ENCODE assay signal across 24 cellular contexts in genomic region chr2:47629501-47630460, GRCh38. TPM values are rescaled to one million over a fixed set of nuclear protein-coding genes. Genes with fewer than 3 reads are reported as not detected.
DNase-seq lines count a peak whose midpoint lies in the region; ATAC-seq, FAIRE-seq and TF ChIP-seq lines count a peak whose summit lies in the region.
"Had no signal": no experiment of that assay in that cellular context is flagged by ENCODE, and none has a peak within 500 bp of the region (broad histone marks: within the 10 kb centered on the region; RNA-seq: fewer than 3 reads in every experiment).

No MANE protein-coding gene starts in this region.

- no peak overlapping the region for H4K5ac ChIP-seq in H9 (ENCODE audit: insufficient read length, low read depth, low read length)

- H3K4me3 ChIP-seq in HepG2 (replicated peaks in 1 of 3; ENCODE audit: insufficient read depth in 1 of 3, low read depth in 2 of 3, low read length in 3 of 3): no peak overlapping the region
- H3K4me3 ChIP-seq in thyroid gland (replicated peaks in 1 of 3): no peak overlapping the region
- no peak overlapping the region for H3K4me3 ChIP-seq in PC-9
- H3K4me3 ChIP-seq: MG63, SK-N-MC had no signal

- no peak overlapping the region for H2BK5ac ChIP-seq in H9 (ENCODE audit: insufficient read length, low read length)

- CTCF ChIA-PET in WTC11 (lab: Charles Lee) (interaction anchor here (1.1 kb wide), 1 partner anchor 138 kb away, joined by 4 read pairs; no protein-coding TSS in a partner anchor), HepG2 (lab: Yijun Ruan, JAX; ENCODE audit: low intra/inter-chr PET ratio, low total read pairs) (no interaction called here), PC-9 (lab: Charles Lee) (no interaction called here)

- H3K4ac ChIP-seq in H9 (ENCODE audit: low read depth, low read length): no peak overlapping the region

- TF ChIP-seq CTCF in H9 (conservative IDR thresholded peaks at IDR 0.05) (no peak), WTC11 (IDR thresholded peaks at IDR 0.05) (no peak), HepG2 (CRISPR knock-in tag; IDR thresholded peaks at IDR 0.05) (no peak), thyroid gland (IDR thresholded peaks at IDR 0.05) (no peak), PC-9 (conservative IDR thresholded peaks at IDR 0.05) (no peak), HFFc6 (IDR thresholded peaks at IDR 0.05) (no peak)

- DNase-seq in H9 (no peak), WTC11 (ENCODE audit: low spot score) (no peak), HepG2 (ENCODE audit: low spot score) (no peak), thyroid gland (peak; percentile 91 to 93), PC-9 (no peak), HFFc6 (no peak)
- DNase-seq in effector memory CD8-positive, alpha-beta T cell: no peak
- DNase-seq: ACHN; CD8-positive, alpha-beta memory T cell; DMS53; EL; GOT3; Kasumi-1; MG63; NCI-H1092; NCI-H146; NCI-H2029 treated with DMSO at 0.1 percent for 48 hours; NCI-H2171; NCI-H526; Right ventricle myocardium superior had no signal

- H3T11ph ChIP-seq in H9 (ENCODE audit: low read length): no peak overlapping the region

- no peak overlapping the region for H3K4me2 ChIP-seq in H9 (ENCODE audit: insufficient read depth, insufficient read length, low read length)
- no peak overlapping the region for H3K4me2 ChIP-seq in HepG2 (ENCODE audit: low read depth, low read length)
- no peak overlapping the region for H3K4me2 ChIP-seq in PC-9

- H3K79me2 ChIP-seq in H9 (ENCODE audit: insufficient read depth, low read length) (no peaks in the 10 kb centered on the region), HepG2 (ENCODE audit: insufficient read depth, low read length) (no peaks in the 10 kb centered on the region), PC-9 (ENCODE audit: low read depth) (no peaks in the 10 kb centered on the region)

- no peak overlapping the region for H2BK12ac ChIP-seq in H9 (ENCODE audit: insufficient read length, low read depth, low read length)

- no peak overlapping the region for H2BK15ac ChIP-seq in H9 (ENCODE audit: low read depth, low read length)

- H4K20me1 ChIP-seq in H9 (ENCODE audit: control insufficient read depth, insufficient read depth, insufficient read length) (no peaks in the 10 kb centered on the region), HepG2 (ENCODE audit: insufficient read depth, low read length) (no peaks in the 10 kb centered on the region), PC-9 (ENCODE audit: insufficient read depth) (no peaks in the 10 kb centered on the region)

- H3K27me3 Mint-ChIP-seq in H9 (ENCODE audit: low read depth) (no peaks in the 10 kb centered on the region; the same call in 1 of the 2 replicates), WTC11 (ENCODE audit: low read depth) (peaks cover 3% of the 10 kb centered on the region), HFFc6 (ENCODE audit: insufficient read depth) (peaks cover 31% of the 10 kb centered on the region)
- peaks cover 18 to 87% of the 10 kb centered on the region in 2 donors for H3K27me3 Mint-ChIP-seq in effector memory CD8-positive, alpha-beta T cell

- no CpG with 5 or more reads among the region's 7 CpGs for WGBS in H9 (ENCODE audit: extremely low coverage, insufficient read length, low lambda C conversion rate)
- WGBS in HepG2 (ENCODE audit: low lambda C conversion rate): 8% methylated on average over 4 of the region's 7 CpGs
- 52 to 56% methylated on average over 6 to 7 of the region's 7 CpGs for whole genome bisulfite sequencing in thyroid gland, 2 donors

- H3K9me3 Mint-ChIP-seq in H9 (no peaks in the 10 kb centered on the region), WTC11 (peaks cover 4% of the 10 kb centered on the region; the same call in 1 of the 2 replicates), HFFc6 (no peaks in the 10 kb centered on the region)
- H3K9me3 Mint-ChIP-seq in effector memory CD8-positive, alpha-beta T cell: no peaks in the 10 kb centered on the region
- H3K9me3 Mint-ChIP-seq: CD8-positive, alpha-beta memory T cell had no signal

- H2AK5ac ChIP-seq in H9 (ENCODE audit: insufficient read length, low read length): no peak overlapping the region

- H3F3A ChIP-seq in PC-9 (ENCODE audit: insufficient read depth, low read depth): peaks cover 19% of the 10 kb centered on the region

- H3K27ac ChIP-seq in H9 (ENCODE audit: insufficient read length, low read depth, low read length): no peak overlapping the region
- H3K27ac ChIP-seq in HepG2 (ENCODE audit: extremely low read length, insufficient read depth, low read length): no peak overlapping the region
- H3K27ac ChIP-seq in thyroid gland: no peak overlapping the region
- no peak overlapping the region for H3K27ac ChIP-seq in PC-9
- H3K27ac ChIP-seq: HL-60, SK-N-MC had no signal

- no peak overlapping the region for H3K18ac ChIP-seq in H9 (ENCODE audit: insufficient read length, low read depth, low read length)

- H3K27ac Mint-ChIP-seq in H9 (peak overlapping the region; percentile 1 to 60 (median 3); a peak in 5 of 7 replicates), WTC11 (no peak overlapping the region; the same call in 1 of the 2 replicates), HFFc6 (no peak overlapping the region)
- no peak overlapping the region for H3K27ac Mint-ChIP-seq in effector memory CD8-positive, alpha-beta T cell
- H3K27ac Mint-ChIP-seq: CD8-positive, alpha-beta memory T cell had no signal

- TF ChIP-seq RAD21 in HepG2 (CRISPR knock-in tag; IDR thresholded peaks at IDR 0.05): no peak

- in situ Hi-C loops in HepG2 (cut with HindIII; ENCODE audit: extremely low pct_ligation_motif_present, low pct_unique_long_range_greater_than_20kb): no loop called here

- no peak overlapping the region for H3K23ac ChIP-seq in H9 (ENCODE audit: insufficient read length, low read depth, low read length)

- 0 out of 2 replicates have a peak, but pooled peaks have one; percentile 36 for ATAC-seq in WTC11
- 0 out of 3 replicates have a peak, but pooled peaks have one; percentile 16 for ATAC-seq in HepG2
- no peak for ATAC-seq in effector memory CD8-positive, alpha-beta T cell (replicated peaks)

- no peaks in the 10 kb centered on the region for H3K23me2 ChIP-seq in H9 (ENCODE audit: insufficient read length, low read depth, low read length, poor library complexity, severe bottlenecking)

- FAIRE-seq in HepG2 (lab: Jason Lieb, UNC): no peak
- FAIRE-seq: GM12891, GM19239 had no signal

- BruUV-seq in HepG2 (replicated peaks; lab: Mats Ljungman, UMichigan): no TSS peak
- no TSS peak for BruUV-seq in PC-9 (replicated peaks; lab: Mats Ljungman, UMichigan)

- TF ChIP-seq EP300 in HepG2 (IDR thresholded peaks at IDR 0.05; ENCODE audit: low read depth in 2 of 2, low read length in 2 of 2) (no peak), HepG2 (CRISPR knock-in tag; IDR thresholded peaks at IDR 0.05; ENCODE audit: borderline replicate concordance) (no peak)

- H2AFZ ChIP-seq in H9 (ENCODE audit: low read length) (no peak overlapping the region), HepG2 (ENCODE audit: low read length) (no peak overlapping the region), PC-9 (no peak overlapping the region)

- H3K56ac ChIP-seq in H9 (ENCODE audit: insufficient read length, low read depth, low read length): no peak overlapping the region

- no peak overlapping the region for H4K91ac ChIP-seq in H9 (ENCODE audit: insufficient read length, low read depth, low read length)

- peaks cover 17 to 34% of the 10 kb centered on the region in 2 experiments for H3K4me1 Mint-ChIP-seq in H9
- H3K4me1 Mint-ChIP-seq in WTC11: peaks cover 11% of the 10 kb centered on the region
- H3K4me1 Mint-ChIP-seq in effector memory CD8-positive, alpha-beta T cell (ENCODE audit: low read depth in 2 of 2): no peaks in the 10 kb centered on the region
- H3K4me1 Mint-ChIP-seq in HFFc6 (ENCODE audit: low read depth): peaks cover 24% of the 10 kb centered on the region
- H3K4me1 Mint-ChIP-seq: CD8-positive, alpha-beta memory T cell had no signal

- no peaks in the 10 kb centered on the region; the same call in 1 of the 2 replicates for H3K4me1 ChIP-seq in H9 (ENCODE audit: insufficient read depth, low read length)
- H3K4me1 ChIP-seq in HepG2 (ENCODE audit: insufficient read depth, low read length): no peaks in the 10 kb centered on the region
- H3K4me1 ChIP-seq in thyroid gland: peaks cover 0 to 7% of the 10 kb centered on the region in 2 donors
- peaks cover 26% of the 10 kb centered on the region for H3K4me1 ChIP-seq in PC-9 (replicated peaks; ENCODE audit: insufficient read depth)

- H3K9ac ChIP-seq in H9 (ENCODE audit: extremely low read depth, insufficient read length, low read length) (no peak overlapping the region), HepG2 (ENCODE audit: insufficient read depth, low read depth, low read length) (no peak overlapping the region)

- POLR2A ChIA-PET in WTC11 (lab: Charles Lee) (interaction anchor here (0.6 kb wide), 1 partner anchor 127 kb away, joined by 3 read pairs; no protein-coding TSS in a partner anchor), HepG2 (lab: Yijun Ruan, JAX) (no interaction called here), PC-9 (lab: Charles Lee; ENCODE audit: unreplicated experiment) (no interaction called here)

- H2BK120ac ChIP-seq in H9 (ENCODE audit: low read depth, low read length, poor library complexity, severe bottlenecking): no peak overlapping the region

- no peak overlapping the region for H3K4me3 Mint-ChIP-seq in H9
- H3K4me3 Mint-ChIP-seq in WTC11: no peak overlapping the region
- H3K4me3 Mint-ChIP-seq in effector memory CD8-positive, alpha-beta T cell: no peak overlapping the region
- no peak overlapping the region for H3K4me3 Mint-ChIP-seq in HFFc6
- H3K4me3 Mint-ChIP-seq: CD8-positive, alpha-beta memory T cell had no signal

- H3K14ac ChIP-seq in H9 (ENCODE audit: insufficient read depth, low read length): no peak overlapping the region

- H3K27me3 ChIP-seq in H9 (ENCODE audit: insufficient read depth, low read length) (no peaks in the 10 kb centered on the region), HepG2 (ENCODE audit: control insufficient read depth in 1 of 2, insufficient read depth in 2 of 2, low read length in 2 of 2) (peaks cover 3 to 21% of the 10 kb centered on the region in 2 experiments; a peak in 3 of 5 replicates), thyroid gland (no peaks in the 10 kb centered on the region), PC-9 (ENCODE audit: insufficient read depth, low read depth) (no peaks in the 10 kb centered on the region)

- no peak overlapping the region for H2BK20ac ChIP-seq in H9 (ENCODE audit: low read depth, low read length, poor library complexity, severe bottlenecking)

- H3K79me1 ChIP-seq in H9 (ENCODE audit: insufficient read depth, low read depth, low read length, poor library complexity, severe bottlenecking): no peaks in the 10 kb centered on the region

- no peaks in the 10 kb centered on the region for H3K9me3 ChIP-seq in H9 (ENCODE audit: control insufficient read depth, low read depth, low read length)
- H3K9me3 ChIP-seq in HepG2 (ENCODE audit: low read length): no peaks in the 10 kb centered on the region
- no peaks in the 10 kb centered on the region for H3K9me3 ChIP-seq in thyroid gland
- H3K9me3 ChIP-seq in PC-9 (ENCODE audit: insufficient read depth, low read depth): no peaks in the 10 kb centered on the region
- H3K9me3 ChIP-seq: MG63 had no signal

- H4K8ac ChIP-seq in H9 (replicated peaks; ENCODE audit: insufficient read length, low read depth, low read length): no peak overlapping the region

- H3K36me3 Mint-ChIP-seq in H9 (ENCODE audit: insufficient read depth in 1 of 3, low read depth in 3 of 3): no peaks in the 10 kb centered on the region; a peak in 1 of 7 replicates
- no peaks in the 10 kb centered on the region for H3K36me3 Mint-ChIP-seq in WTC11
- H3K36me3 Mint-ChIP-seq in effector memory CD8-positive, alpha-beta T cell (ENCODE audit: insufficient read depth): no peaks in the 10 kb centered on the region
- H3K36me3 Mint-ChIP-seq in HFFc6 (ENCODE audit: low read depth): no peaks in the 10 kb centered on the region
- H3K36me3 Mint-ChIP-seq: CD8-positive, alpha-beta memory T cell had no signal

- no peaks in the 10 kb centered on the region for H3K36me3 ChIP-seq in HepG2 (replicated peaks in 1 of 2; ENCODE audit: control insufficient read depth in 1 of 2, insufficient read depth in 2 of 2, low read length in 2 of 2)
- H3K36me3 ChIP-seq in thyroid gland: no peaks in the 10 kb centered on the region
- H3K36me3 ChIP-seq in PC-9 (ENCODE audit: low read depth): no peaks in the 10 kb centered on the region
- H3K36me3 ChIP-seq: MG63 had no signal

- no peak for TF ChIP-seq POLR2A in HepG2 (IDR thresholded peaks at IDR 0.05; ENCODE audit: insufficient read depth in 1 of 2, low read depth in 2 of 2, low read length in 2 of 2)
- TF ChIP-seq POLR2A in thyroid gland (IDR thresholded peaks at IDR 0.05): no peak

- no peaks in the 10 kb centered on the region for H3K9me2 ChIP-seq in PC-9 (ENCODE audit: insufficient read depth)

- intact Hi-C loops in HepG2 (cut with micrococcal nuclease; ENCODE audit: unreplicated experiment): no loop called here
- intact Hi-C loops in thyroid gland (cut with DNase I): no loop called here
- intact Hi-C loops in PC-9 (cut with micrococcal nuclease; ENCODE audit: unreplicated experiment): no loop called here

RNA-seq across cellular contexts. Expression of gene KCNK12, which starts 59.0 kb away (rescaled TPM):
- total RNA-seq in H9 (2021) (7.8 and 8.1 TPM in 2 replicates), WTC11 (2021) (8.4 to 11.1 TPM (median 9.2 TPM) in 3 replicates), HepG2 (2016; rRNA removed; fragmentation: Illumina TruSeq; extraction: Trizol) (not detected in 2 replicates), thyroid gland (under 1 TPM in 1 of 4 donors, not detected in 3; 0.29 TPM), PC-9 (2021) (not detected in 2 replicates)
- total RNA-seq in HepG2 (2016; cell fraction: cytosol; rRNA removed; fragmentation: Illumina TruSeq; extraction: Trizol; ENCODE audit: low read depth): not detected in 2 replicates
- not detected in 2 replicates for total RNA-seq in HepG2 (2016; cell fraction: insoluble cytoplasmic fraction; rRNA removed; fragmentation: Illumina TruSeq; extraction: Trizol)
- total RNA-seq in HepG2 (2016; cell fraction: membrane; rRNA removed; fragmentation: Illumina TruSeq; extraction: Trizol): not detected in 2 replicates
- total RNA-seq in HepG2 (2016; cell fraction: nucleus; rRNA removed; fragmentation: Illumina TruSeq; extraction: Trizol): not detected in 2 replicates
- not detected in 2 replicates for polyA plus RNA-seq in HepG2 (2011; rRNA removed)
- not detected in 2 replicates for polyA plus RNA-seq in HepG2 (2011; cell fraction: cytosol; rRNA removed)
- not detected in 2 replicates for polyA plus RNA-seq in HepG2 (2011; cell fraction: nucleus; rRNA removed)
- polyA plus RNA-seq in HepG2 (2012): 0.08 and 0.21 TPM in 2 replicates
- not detected in 2 replicates for polyA plus RNA-seq in HepG2 (2016; cell fraction: cytosol; fragmentation: Illumina TruSeq; extraction: Trizol; ENCODE audit: low read depth)
- polyA plus RNA-seq in HepG2 (2016; cell fraction: insoluble cytoplasmic fraction; fragmentation: Illumina TruSeq; extraction: Trizol; ENCODE audit: low read depth): not detected in 2 replicates
- not detected in 2 replicates for polyA plus RNA-seq in HepG2 (2016; cell fraction: membrane; fragmentation: Illumina TruSeq; extraction: Trizol; ENCODE audit: low read depth)
- polyA plus RNA-seq in HepG2 (2016; cell fraction: nucleus; fragmentation: Illumina TruSeq; extraction: Trizol; ENCODE audit: insufficient read depth, low read depth): not detected in 2 replicates
- not detected in 2 replicates for polyA minus RNA-seq in HepG2 (2011; rRNA and poly(A)+ RNA removed; ENCODE audit: low replicate concordance)
- not detected in 2 replicates for polyA minus RNA-seq in HepG2 (2011; cell fraction: cytosol; rRNA and poly(A)+ RNA removed)
- polyA minus RNA-seq in HepG2 (2011; cell fraction: nucleus; rRNA and poly(A)+ RNA removed): not detected in 2 replicates
- total RNA-seq in HFFc6 (2021; fragmentation: NEBNext Ultra II Directional; extraction: Animal tissue kit (Norgen Biotek cat#: 25700)): under 1 TPM in 1 of 6 experiments, not detected in 5; 0.02 TPM

Comparison
In these comparisons a context has a peak if more than half of its experiments do, and no peak if none do; other contexts are left out.
1. DNase-seq: peak in thyroid gland (2 of 2); none in H9 (single experiment), WTC11 (single experiment), HepG2 (single experiment), PC-9 (0 of 2), effector memory CD8-positive, alpha-beta T cell (0 of 3) and HFFc6 (single experiment).
2. H3K27ac Mint-ChIP-seq: peak in H9 (3 of 3); none in WTC11 (single experiment), effector memory CD8-positive, alpha-beta T cell (0 of 2) and HFFc6 (single experiment).